ENCODE assay signal across 9 cellular contexts in the genomic region with DNA sequence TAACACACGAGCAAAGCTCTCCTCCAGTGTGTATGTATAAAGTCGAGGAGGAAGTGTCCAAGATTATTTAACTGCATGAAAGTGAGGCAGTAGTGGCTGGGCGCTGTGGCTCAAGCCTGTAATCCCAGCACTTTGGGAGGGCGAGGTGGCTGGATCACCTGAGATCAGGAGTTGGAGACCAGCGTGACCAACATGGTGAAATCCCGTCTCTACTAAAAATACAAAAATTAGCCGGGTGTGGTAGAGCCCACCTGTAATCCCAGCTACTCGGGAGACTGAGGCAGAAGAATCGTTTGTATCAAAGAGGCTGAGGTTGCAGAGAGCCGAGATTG. TPM values are rescaled to one million over a fixed set of nuclear protein-coding genes. Genes with fewer than 3 reads are reported as not detected.
DNase-seq lines count a peak whose midpoint lies in the region; ATAC-seq and TF ChIP-seq lines count a peak whose summit lies in the region.
"Had no signal": no experiment of that assay in that cellular context is flagged by ENCODE, and none has a peak within 500 bp of the region (broad histone marks: within the 10 kb centered on the region; RNA-seq: fewer than 3 reads in every experiment).

No MANE protein-coding gene starts in this region.

- peaks cover 20% of the 10 kb centered on the region for H3K36me3 Mint-ChIP-seq in activated T-cell treated with anti-CD3 and anti-CD28 coated beads, Interleukin-2, amount 50 U/mL, for 4 hours (ENCODE audit: insufficient read depth)

- peak overlapping the region; percentile 92 for H3K4me3 Mint-ChIP-seq in activated T-cell treated with anti-CD3 and anti-CD28 coated beads, Interleukin-2, amount 50 U/mL, for 4 hours

- POLR2A ChIA-PET in Panc1 (lab: Charles Lee): no interaction called here

- peaks cover 34% of the 10 kb centered on the region for H3K4me1 Mint-ChIP-seq in activated T-cell treated with anti-CD3 and anti-CD28 coated beads, Interleukin-2, amount 50 U/mL, for 4 hours (ENCODE audit: low read depth)

- no peak for ATAC-seq in activated T-cell treated with anti-CD3 and anti-CD28 coated beads, Interleukin-2, amount 50 U/mL, for 4 hours
- ATAC-seq in Panc1 (no peak), HG03378 (IDR thresholded peaks at IDR 0.05; ENCODE audit: unreplicated experiment) (no peak)

- H3K36me3 ChIP-seq in Panc1 (ENCODE audit: control insufficient read depth, insufficient read depth, low read length) (peaks cover 6% of the 10 kb centered on the region; the same call in 1 of the 2 replicates), osteoblast (ENCODE audit: insufficient read depth, low read length) (peaks cover 37% of the 10 kb centered on the region), brain microvascular endothelial cell (replicated peaks) (peaks cover 17% of the 10 kb centered on the region)

- peaks cover 33% of the 10 kb centered on the region for H3K79me2 ChIP-seq in osteoblast (ENCODE audit: insufficient read depth, low read length)

- no peaks in the 10 kb centered on the region for H3K27me3 ChIP-seq in Panc1 (ENCODE audit: control insufficient read depth, insufficient read depth, low read length)
- no peaks in the 10 kb centered on the region for H3K27me3 ChIP-seq in osteoblast (ENCODE audit: insufficient read depth, low read length)
- H3K27me3 ChIP-seq in brain microvascular endothelial cell (replicated peaks): no peaks in the 10 kb centered on the region
- H3K27me3 ChIP-seq: adrenal gland had no signal

- no TSS peak for BruUV-seq in Panc1 (replicated peaks; lab: Mats Ljungman, UMichigan)

- peaks cover 13% of the 10 kb centered on the region for H3K9me3 Mint-ChIP-seq in activated T-cell treated with anti-CD3 and anti-CD28 coated beads, Interleukin-2, amount 50 U/mL, for 4 hours

- peaks cover 2% of the 10 kb centered on the region for H4K20me1 ChIP-seq in osteoblast (ENCODE audit: insufficient read depth, low read length)

- H3K4me1 ChIP-seq in Panc1 (ENCODE audit: control insufficient read depth, insufficient read depth, low read length) (peaks cover 5% of the 10 kb centered on the region; the same call in 1 of the 2 replicates), osteoblast (ENCODE audit: insufficient read depth, low read length) (peaks cover 10% of the 10 kb centered on the region)

- DNase-seq in activated T-cell treated with anti-CD3 and anti-CD28 coated beads, Interleukin-2, amount 50 U/mL, for 4 hours: no peak
- no peak for DNase-seq in activated T-cell treated with anti-CD3 and anti-CD28 coated beads, Interleukin-2, amount 50 U/mL, for 48 hours
- DNase-seq in Panc1 (ENCODE audit: low read depth, low spot score) (no peak), coronary artery (ENCODE audit: low spot score) (no peak), osteoblast (ENCODE audit: insufficient read length, low spot score, missing footprints) (no peak), brain microvascular endothelial cell (no peak)
- no peak for DNase-seq in stimulated activated CD4-positive, alpha-beta T cell treated with anti-CD3 and anti-CD28 coated beads, Interleukin-2, amount 100 ng/mL, for 48 hours

- H3K27ac ChIP-seq in Panc1 (ENCODE audit: low read length): no peak overlapping the region; the same call in 1 of the 2 replicates
- H3K27ac ChIP-seq in coronary artery: no peak overlapping the region
- H3K27ac ChIP-seq in osteoblast (ENCODE audit: low read depth, low read length): no peak overlapping the region
- no peak overlapping the region for H3K27ac ChIP-seq in brain microvascular endothelial cell

- CTCF ChIA-PET in Panc1 (lab: Charles Lee): interaction anchor here (0.6 to 2.1 kb wide), 3 partner anchors 51 to 177 kb away, joined by 3 to 20 read pairs (median 3); no protein-coding TSS in a partner anchor

- H3K4me3 ChIP-seq in Panc1 (ENCODE audit: low read depth in 2 of 2, low read length in 2 of 2): peak overlapping the region in 1 of 2 experiments; percentile 79; a peak in 1 of 4 replicates
- H3K4me3 ChIP-seq in coronary artery: peak overlapping the region; percentile 90
- peak overlapping the region; percentile 94 for H3K4me3 ChIP-seq in osteoblast (ENCODE audit: insufficient read depth, low read length)
- H3K4me3 ChIP-seq in brain microvascular endothelial cell (ENCODE audit: low read depth, low read length): no peak overlapping the region

- peak; percentile 50 for TF ChIP-seq CTCF in Panc1 (IDR thresholded peaks at IDR 0.05)
- TF ChIP-seq CTCF in coronary artery (IDR thresholded peaks at IDR 0.05): no peak
- no peak for TF ChIP-seq CTCF in osteoblast (IDR thresholded peaks at IDR 0.05; ENCODE audit: extremely low read depth, low read depth, low read length)
- TF ChIP-seq CTCF in brain microvascular endothelial cell (IDR thresholded peaks at IDR 0.05; ENCODE audit: low read depth, low read length, missing control alignments): no peak

- intact Hi-C loops in Panc1 (cut with micrococcal nuclease; ENCODE audit: unreplicated experiment): loop anchor here (2.0 kb wide), 2 partner anchors 51 to 77 kb away; partner anchors contain the start of gene ZNF844

- peaks cover 18% of the 10 kb centered on the region for H3K9me3 ChIP-seq in Panc1 (ENCODE audit: control insufficient read depth, insufficient read depth, low read depth, low read length)
- H3K9me3 ChIP-seq in osteoblast (ENCODE audit: low read depth, low read length): peaks cover 15% of the 10 kb centered on the region

- in situ Hi-C loops in Panc1 (cut with HindIII; ENCODE audit: low pct_unique_long_range_greater_than_20kb, low sequenced_read_pairs): no loop called here
- in situ Hi-C loops in brain microvascular endothelial cell (cut with HindIII; ENCODE audit: low pct_ligation_motif_present, low sequenced_read_pairs): no loop called here

- H2AFZ ChIP-seq in osteoblast (ENCODE audit: low read length): no peak overlapping the region

- no peaks in the 10 kb centered on the region for H3K27me3 Mint-ChIP-seq in activated T-cell treated with anti-CD3 and anti-CD28 coated beads, Interleukin-2, amount 50 U/mL, for 4 hours (ENCODE audit: low read depth)

- peak overlapping the region; percentile 94 for H3K4me2 ChIP-seq in osteoblast (ENCODE audit: insufficient read depth, low read length)

RNA-seq across cellular contexts. Expression of gene ZNF20, which starts 1.2 kb away (rescaled TPM):
- 1 to 10 TPM; 1.0 to 2.5 (median 1.2) TPM for total RNA-seq in activated T-cell treated with anti-CD3 and anti-CD28 coated beads, Interleukin-2, amount 50 U/mL, for 4 hours
- total RNA-seq in Panc1 (2021; ENCODE audit: unreplicated experiment) (4.9 TPM), osteoblast (6.9 and 9.4 TPM in 2 replicates)
- polyA plus RNA-seq in Panc1 (2012; ENCODE audit: insufficient read length): 1.8 TPM

RNA-seq across cellular contexts. Expression of gene ZNF625, which starts 15.2 kb away (rescaled TPM):
- 1 to 10 TPM in 2 of 3 donors, under 1 TPM in 1; 0.98 to 1.6 (median 1.1) TPM for total RNA-seq in activated T-cell treated with anti-CD3 and anti-CD28 coated beads, Interleukin-2, amount 50 U/mL, for 4 hours
- total RNA-seq in Panc1 (2021; ENCODE audit: unreplicated experiment) (7.9 TPM), osteoblast (13.0 and 13.6 TPM in 2 replicates)
- 1.0 TPM for polyA plus RNA-seq in Panc1 (2012; ENCODE audit: insufficient read length)

RNA-seq across cellular contexts. Expression of gene ZNF136, which starts 21.5 kb away (rescaled TPM):
- 10 to 100 TPM in 1 of 3 donors, 1 to 10 TPM in 2; 9.7 to 11.6 (median 9.8) TPM for total RNA-seq in activated T-cell treated with anti-CD3 and anti-CD28 coated beads, Interleukin-2, amount 50 U/mL, for 4 hours
- 4.6 TPM for total RNA-seq in Panc1 (2021; ENCODE audit: unreplicated experiment)
- polyA plus RNA-seq in Panc1 (2012; ENCODE audit: insufficient read length): 4.2 TPM
- total RNA-seq in osteoblast: 8.3 and 8.7 TPM in 2 replicates
